In the genomic region with DNA sequence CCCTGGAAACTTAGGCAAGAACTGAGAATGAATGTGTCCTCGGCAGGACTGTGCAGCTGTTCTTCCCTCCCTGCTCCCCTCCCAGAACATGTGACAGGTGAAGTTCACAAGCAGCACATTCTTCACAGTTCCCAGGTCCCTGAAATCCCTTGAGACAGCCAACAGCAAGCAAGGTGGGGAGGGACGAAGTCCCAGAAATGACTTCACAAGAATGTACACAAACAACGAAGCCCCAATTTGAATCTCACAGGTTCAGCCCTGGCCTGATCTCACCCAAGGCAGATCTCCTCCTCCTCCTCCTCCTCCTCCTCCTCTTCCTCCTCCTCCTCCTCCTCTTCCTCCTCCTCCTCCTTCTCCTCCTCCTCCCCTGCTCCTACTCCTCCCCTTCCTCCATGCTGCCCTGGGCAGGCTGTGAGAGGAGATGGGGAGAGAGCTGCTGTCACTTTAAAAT, we compare ENCODE assay signal across 13 cellular contexts. TPM values are rescaled to one million over a fixed set of nuclear protein-coding genes. Genes with fewer than 3 reads are reported as not detected.
DNase-seq lines count a peak whose midpoint lies in the region; ATAC-seq, FAIRE-seq and TF ChIP-seq lines count a peak whose summit lies in the region.
"Had no signal": no experiment of that assay in that cellular context is flagged by ENCODE, and none has a peak within 500 bp of the region (broad histone marks: within the 10 kb centered on the region; RNA-seq: fewer than 3 reads in every experiment).

No MANE protein-coding gene starts in this region.

- H3K27me3 ChIP-seq in lung (ENCODE audit: control insufficient read depth, insufficient read depth) (no peaks in the 10 kb centered on the region), stomach (no peaks in the 10 kb centered on the region)
- H3K27me3 ChIP-seq: cardiac muscle cell had no signal

- peaks cover 54% of the 10 kb centered on the region for H3K4me1 Mint-ChIP-seq in T-helper 2 cell treated with Interferon-gamma antibody and Interleukin-4, amounts not matched to agents 5 μg/mL and 100 μg/mL, for 36 hours (ENCODE audit: low read depth)
- peaks cover 8% of the 10 kb centered on the region; the same call in 1 of the 2 replicates for H3K4me1 Mint-ChIP-seq in WTC11

- no peak for ATAC-seq in WTC11
- peak; percentile 36 for ATAC-seq in lung (ENCODE audit: insufficient read depth, low FRiP score)
- no peak for ATAC-seq in HG02885 (IDR thresholded peaks at IDR 0.05; ENCODE audit: poor library complexity, unreplicated experiment)
- ATAC-seq: Right ventricle myocardium inferior had no signal

- H3K4me3 ChIP-seq in lung (no peak overlapping the region), stomach (no peak overlapping the region)
- H3K4me3 ChIP-seq: cardiac muscle cell had no signal

- CTCF ChIA-PET in WTC11 (lab: Charles Lee) = interaction anchor here (0.7 to 2.7 kb wide), 7 partner anchors 14 to 224 kb away, joined by 3 to 15 read pairs (median 5); a partner anchor contains a TSS

- no peak for DNase-seq in T-helper 2 cell treated with Interferon-gamma antibody and Interleukin-4, amounts not matched to agents 5 μg/mL and 100 μg/mL, for 36 hours (ENCODE audit: low spot score)
- DNase-seq in T-helper 2 cell = no peak
- no peak for DNase-seq in WTC11 (ENCODE audit: low spot score)
- DNase-seq in lung (ENCODE audit: low spot score) = peak; percentile 22
- DNase-seq in stomach = no peak
- DNase-seq in stimulated activated CD4-positive, alpha-beta T cell treated with anti-CD3 and anti-CD28 coated beads, Interleukin-4, amount 100 ng/mL, for 24 hours = no peak
- DNase-seq in GM12892 (ENCODE audit: insufficient read length) = no peak
- DNase-seq: activated naive CD4-positive, alpha-beta T cell treated with anti-CD3 and anti-CD28 coated beads, Interleukin-2, amount 50 U/mL, for 16 hours; stimulated activated naive CD4-positive, alpha-beta T cell treated with Interleukin-2 at 50 U/mL for 16 hours had no signal

- H3K4me1 ChIP-seq in lung (ENCODE audit: control insufficient read depth in 2 of 2, insufficient read depth in 2 of 2, low read length in 2 of 2) (peaks cover 5 to 24% of the 10 kb centered on the region in 2 donors), stomach (peaks cover 6 to 57% (median 23%) of the 10 kb centered on the region in 4 donors)

- TF ChIP-seq POLR2A in stomach (IDR thresholded peaks at IDR 0.05) = no peak
- TF ChIP-seq POLR2A in GM12892 (IDR thresholded peaks at IDR 0.05; ENCODE audit: low read depth, low read length) = no peak

- H3K4me3 Mint-ChIP-seq in T-helper 2 cell treated with Interferon-gamma antibody and Interleukin-4, amounts not matched to agents 5 μg/mL and 100 μg/mL, for 36 hours = no peak overlapping the region
- no peak overlapping the region for H3K4me3 Mint-ChIP-seq in WTC11

- TF ChIP-seq CTCF in WTC11 (IDR thresholded peaks at IDR 0.05) = no peak
- no peak for TF ChIP-seq CTCF in lung (IDR thresholded peaks at IDR 0.05; ENCODE audit: control extremely low read depth, extremely low read depth)
- no peak for TF ChIP-seq CTCF in stomach (IDR thresholded peaks at IDR 0.05)

- H3K36me3 ChIP-seq in lung (ENCODE audit: control insufficient read depth in 2 of 2, insufficient read depth in 2 of 2, low read length in 2 of 2) (peaks cover 2% of the 10 kb centered on the region in 2 donors), stomach (no peaks in the 10 kb centered on the region)
- H3K36me3 ChIP-seq: cardiac muscle cell had no signal

- intact Hi-C loops in stomach (cut with DNase I; ENCODE audit: low total_unique reads) = loop anchor here (10.0 kb wide), 1 partner anchor 47 kb away; a partner anchor contains a TSS

- H3K9me3 Mint-ChIP-seq in T-helper 2 cell treated with Interferon-gamma antibody and Interleukin-4, amounts not matched to agents 5 μg/mL and 100 μg/mL, for 36 hours = no peaks in the 10 kb centered on the region
- H3K9me3 Mint-ChIP-seq in WTC11 = peaks cover 5% of the 10 kb centered on the region; the same call in 1 of the 2 replicates

- no peak for FAIRE-seq in GM12892 (lab: Jason Lieb, UNC)
- FAIRE-seq: A204.1 had no signal

- no peaks in the 10 kb centered on the region for H3K9me3 ChIP-seq in lung (ENCODE audit: control insufficient read depth in 2 of 2, insufficient read depth in 1 of 2, low read length in 1 of 2)
- no peaks in the 10 kb centered on the region for H3K9me3 ChIP-seq in stomach

- WGBS in lung, 2 donors = 10 to 20% methylated on average over 3 of the region's 3 CpGs
- WGBS in stomach, 5 donors = 19 to 43% (median 28%) methylated on average over 3 of the region's 3 CpGs

- POLR2A ChIA-PET in WTC11 (lab: Charles Lee) = no interaction called here

- H3K27me3 Mint-ChIP-seq in T-helper 2 cell treated with Interferon-gamma antibody and Interleukin-4, amounts not matched to agents 5 μg/mL and 100 μg/mL, for 36 hours (ENCODE audit: low read depth) = no peaks in the 10 kb centered on the region
- no peaks in the 10 kb centered on the region for H3K27me3 Mint-ChIP-seq in WTC11 (ENCODE audit: low read depth)

- TF ChIP-seq EP300 in stomach (IDR thresholded peaks at IDR 0.05) = no peak

- H3K36me3 Mint-ChIP-seq in T-helper 2 cell treated with Interferon-gamma antibody and Interleukin-4, amounts not matched to agents 5 μg/mL and 100 μg/mL, for 36 hours (ENCODE audit: low read depth) = peaks cover 8% of the 10 kb centered on the region
- H3K36me3 Mint-ChIP-seq in WTC11 = peaks cover 8% of the 10 kb centered on the region; the same call in 1 of the 2 replicates

- peak overlapping the region; percentile 77 for H3K27ac Mint-ChIP-seq in T-helper 2 cell treated with Interferon-gamma antibody and Interleukin-4, amounts not matched to agents 5 μg/mL and 100 μg/mL, for 36 hours
- H3K27ac Mint-ChIP-seq in WTC11 = no peak overlapping the region; the same call in 1 of the 2 replicates

- H3K27ac ChIP-seq in lung (ENCODE audit: low read depth in 1 of 2, low read length in 1 of 2) (peak overlapping the region in 1 of 2 donors; percentile 66), stomach (peak overlapping the region; percentile 0 to 69 (median 41))
- H3K27ac ChIP-seq: cardiac muscle cell had no signal

TF ChIP-seq in WTC11, 78 proteins besides CTCF, POLR2A, EP300 and RAD21:
- TF ChIP-seq ZNF263 (CRISPR knock-in tag; IDR thresholded peaks at IDR 0.05; ENCODE audit: low read depth) = peak; percentile 94
- no peak for TF ChIP-seq ESRRA (CRISPR knock-in tag; IDR thresholded peaks at IDR 0.05; ENCODE audit: borderline replicate concordance)
TF ChIP-seq in WTC11: peak in this region for 1.

RNA-seq across cellular contexts. Expression of a gene that starts 32.4 kb away (rescaled TPM):
- total RNA-seq in WTC11 (2021) (33.8 to 36.3 TPM (median 36.2 TPM) in 3 replicates), lung (10 to 100 TPM; 36.8 to 48.6 TPM), stomach (100 to 1,000 TPM in 1 of 5 donors, 10 to 100 TPM in 4; 29.7 to 196 (median 39.7) TPM)
- polyA plus RNA-seq in lung (10 to 100 TPM; 36.8 to 56.0 TPM), stomach (10 to 100 TPM; 32.2 to 51.4 (median 37.3) TPM)
- polyA plus RNA-seq in GM12892 (2012; ENCODE audit: missing spikeins) = 24.3 TPM

RNA-seq across cellular contexts. Expression of a gene that starts 44.1 kb away (rescaled TPM):
- 14.8 to 21.1 TPM (median 16.9 TPM) in 3 replicates for total RNA-seq in WTC11 (2021)
- total RNA-seq in lung = 100 to 1,000 TPM in 1 of 2 donors, 10 to 100 TPM in 1; 58.0 to 106 TPM
- polyA plus RNA-seq in lung = 100 to 1,000 TPM in 1 of 2 donors, 10 to 100 TPM in 1; 85.1 to 242 TPM
- 100 to 1,000 TPM in 1 of 5 donors, 10 to 100 TPM in 4; 10.3 to 122 (median 18.7) TPM for total RNA-seq in stomach
- 100 to 1,000 TPM; 126 to 146 (median 129) TPM for polyA plus RNA-seq in stomach
- polyA plus RNA-seq in GM12892 (2012; ENCODE audit: missing spikeins) = 7.5 TPM

RNA-seq across cellular contexts. Expression of a gene that starts 46.9 kb away (rescaled TPM):
- total RNA-seq in WTC11 (2021) (0.05 to 0.13 TPM (median 0.11 TPM) in 3 replicates), lung (1 to 10 TPM in 1 of 2 donors, under 1 TPM in 1; 0.86 to 1.6 TPM), stomach (1 to 10 TPM in 1 of 5 donors, under 1 TPM in 1, not detected in 3; 0.87 to 1.3 TPM)
- polyA plus RNA-seq in lung (1 to 10 TPM in 1 of 2 donors, under 1 TPM in 1; 0.27 to 1.2 TPM), stomach (under 1 TPM; 0.12 to 0.43 (median 0.15) TPM)
- polyA plus RNA-seq in GM12892 (2012; ENCODE audit: missing spikeins) = 0.06 TPM
